In the genomic region with DNA sequence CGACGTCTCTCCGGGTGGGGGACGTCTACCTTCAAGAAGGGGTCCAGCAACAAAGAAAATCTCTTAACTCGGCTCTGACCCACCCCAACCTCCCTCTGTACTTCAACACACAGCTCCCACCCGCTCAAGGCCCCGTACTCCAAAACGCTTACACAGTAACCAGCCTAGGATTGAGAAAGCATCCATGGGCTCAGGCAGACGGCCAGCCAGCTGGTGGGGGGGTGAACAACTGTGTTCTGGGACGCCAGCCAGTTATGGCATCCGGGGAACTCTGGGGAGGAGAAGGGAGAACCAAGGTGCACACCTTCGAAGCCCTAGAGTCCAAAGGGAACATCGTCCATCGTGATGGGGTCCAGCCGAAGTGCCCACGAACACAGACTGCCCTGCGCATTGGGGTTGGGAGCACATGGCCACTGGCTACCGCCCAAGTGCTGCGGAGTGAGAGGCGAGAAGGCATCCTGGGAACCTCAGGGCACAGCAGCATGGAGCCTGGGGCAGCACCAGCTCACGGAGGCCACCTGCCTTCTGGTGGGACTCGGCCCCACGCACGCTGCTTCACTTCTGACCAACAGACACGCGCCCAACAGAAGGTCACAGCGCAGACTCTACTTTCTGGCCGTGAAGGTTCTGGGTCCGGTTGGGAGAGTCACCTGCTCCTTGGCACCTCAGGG, we compare ENCODE assay signal across 1 cellular context.
TF ChIP-seq lines count a peak whose summit lies in the region.

No MANE protein-coding gene starts in this region.

TF ChIP-seq in HepG2, 621 proteins besides CTCF, POLR2A, EP300 and RAD21 (continued from another document and continues in another):
- TF ChIP-seq ZNF639 (CRISPR knock-in tag; conservative IDR thresholded peaks at IDR 0.05) (peak; percentile 41; the same call in 1 of the 2 replicates), ZNF367 (CRISPR knock-in tag; IDR thresholded peaks at IDR 0.05; ENCODE audit: borderline replicate concordance) (no peak), ZNF512 (CRISPR knock-in tag; IDR thresholded peaks at IDR 0.05) (no peak), CENPBD1 (CRISPR knock-in tag; IDR thresholded peaks at IDR 0.05; ENCODE audit: borderline replicate concordance, low read depth) (no peak), TP53 (CRISPR knock-in tag; conservative IDR thresholded peaks at IDR 0.05) (0 out of 2 replicates have a peak, but pooled peaks have one; percentile 1), ATAD3A (CRISPR knock-in tag; IDR thresholded peaks at IDR 0.05) (no peak), ZFP41 (CRISPR knock-in tag; IDR thresholded peaks at IDR 0.05; ENCODE audit: borderline replicate concordance) (no peak), AGO2 (optimal IDR thresholded peaks at IDR 0.05; ENCODE audit: low read depth, low read length) (peak; percentile 98), SYNCRIP (IDR thresholded peaks at IDR 0.05; ENCODE audit: insufficient read depth, low read depth, low read length) (no peak), ZNF768 (CRISPR knock-in tag; IDR thresholded peaks at IDR 0.05) (0 out of 2 replicates have a peak, but pooled peaks have one; percentile 36), ZBTB44 (CRISPR knock-in tag; IDR thresholded peaks at IDR 0.05) (no peak), MIER2 (CRISPR knock-in tag; IDR thresholded peaks at IDR 0.05) (no peak), ZNF143 (CRISPR knock-in tag; IDR thresholded peaks at IDR 0.05) (peak; percentile 48), KLF9 (CRISPR knock-in tag; IDR thresholded peaks at IDR 0.05; ENCODE audit: low read depth) (no peak; the same call in 1 of the 2 replicates), DPF2 (CRISPR knock-in tag; IDR thresholded peaks at IDR 0.05; ENCODE audit: borderline replicate concordance, low read depth) (peak; percentile 21; the same call in 1 of the 2 replicates), SNAI1 (CRISPR knock-in tag; IDR thresholded peaks at IDR 0.05; ENCODE audit: borderline replicate concordance) (no peak; the same call in 1 of the 2 replicates), ZNF652 (CRISPR knock-in tag; IDR thresholded peaks at IDR 0.05; ENCODE audit: borderline replicate concordance, low read depth) (0 out of 2 replicates have a peak, but pooled peaks have one; percentile 8), BHLHE40 (IDR thresholded peaks at IDR 0.05; ENCODE audit: low read length) (no peak), ZBTB46 (CRISPR knock-in tag; IDR thresholded peaks at IDR 0.05; ENCODE audit: borderline replicate concordance) (no peak), HCFC1 (IDR thresholded peaks at IDR 0.05; ENCODE audit: low read depth, low read length) (no peak), CENPT (CRISPR knock-in tag; IDR thresholded peaks at IDR 0.05; ENCODE audit: low read depth) (peak; percentile 24; the same call in 1 of the 2 replicates), PITX1 (CRISPR knock-in tag; IDR thresholded peaks at IDR 0.05) (0 out of 2 replicates have a peak, but pooled peaks have one; percentile 41), ZNF570 (CRISPR knock-in tag; IDR thresholded peaks at IDR 0.05; ENCODE audit: borderline replicate concordance) (no peak), RCOR2 (CRISPR knock-in tag; IDR thresholded peaks at IDR 0.05) (no peak), ZNF782 (CRISPR knock-in tag; IDR thresholded peaks at IDR 0.05; ENCODE audit: borderline replicate concordance) (peak; percentile 76; the same call in 1 of the 2 replicates), RBAK (CRISPR knock-in tag; IDR thresholded peaks at IDR 0.05) (no peak), ZNF501 (CRISPR knock-in tag; IDR thresholded peaks at IDR 0.05) (no peak; the same call in 1 of the 2 replicates), JARID2 (CRISPR knock-in tag; IDR thresholded peaks at IDR 0.05; ENCODE audit: insufficient replicate concordance) (no peak), CHD2 (IDR thresholded peaks at IDR 0.05; ENCODE audit: low read depth, low read length) (no peak; the same call in 1 of the 2 replicates), ZNF878 (CRISPR knock-in tag; IDR thresholded peaks at IDR 0.05) (0 out of 2 replicates have a peak, but pooled peaks have one; percentile 26), ZNF598 (CRISPR knock-in tag; IDR thresholded peaks at IDR 0.05; ENCODE audit: borderline replicate concordance) (no peak), DBP (CRISPR knock-in tag; IDR thresholded peaks at IDR 0.05; ENCODE audit: not compliant biosample characterization) (no peak), ZNF761 (CRISPR knock-in tag; conservative IDR thresholded peaks at IDR 0.05) (no peak), BRD4 (CRISPR knock-in tag; IDR thresholded peaks at IDR 0.05) (no peak), MTF1 (CRISPR knock-in tag; IDR thresholded peaks at IDR 0.05) (no peak), ZNF720 (CRISPR knock-in tag; IDR thresholded peaks at IDR 0.05) (no peak), ZNF746 (CRISPR knock-in tag; IDR thresholded peaks at IDR 0.05) (no peak), BCL6 (CRISPR knock-in tag; IDR thresholded peaks at IDR 0.05) (no peak; the same call in 1 of the 2 replicates), ZNF749 (CRISPR knock-in tag; IDR thresholded peaks at IDR 0.05; ENCODE audit: borderline replicate concordance) (peak; percentile 24; the same call in 1 of the 2 replicates), ZNF160 (CRISPR knock-in tag; IDR thresholded peaks at IDR 0.05) (no peak)
- TF ChIP-seq, protein P1, sequence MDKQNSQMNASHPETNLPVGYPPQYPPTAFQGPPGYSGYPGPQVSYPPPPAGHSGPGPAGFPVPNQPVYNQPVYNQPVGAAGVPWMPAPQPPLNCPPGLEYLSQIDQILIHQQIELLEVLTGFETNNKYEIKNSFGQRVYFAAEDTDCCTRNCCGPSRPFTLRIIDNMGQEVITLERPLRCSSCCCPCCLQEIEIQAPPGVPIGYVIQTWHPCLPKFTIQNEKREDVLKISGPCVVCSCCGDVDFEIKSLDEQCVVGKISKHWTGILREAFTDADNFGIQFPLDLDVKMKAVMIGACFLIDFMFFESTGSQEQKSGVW (CRISPR knock-in tag; IDR thresholded peaks at IDR 0.05; ENCODE audit: borderline replicate concordance): no peak
- TF ChIP-seq, protein P2, sequence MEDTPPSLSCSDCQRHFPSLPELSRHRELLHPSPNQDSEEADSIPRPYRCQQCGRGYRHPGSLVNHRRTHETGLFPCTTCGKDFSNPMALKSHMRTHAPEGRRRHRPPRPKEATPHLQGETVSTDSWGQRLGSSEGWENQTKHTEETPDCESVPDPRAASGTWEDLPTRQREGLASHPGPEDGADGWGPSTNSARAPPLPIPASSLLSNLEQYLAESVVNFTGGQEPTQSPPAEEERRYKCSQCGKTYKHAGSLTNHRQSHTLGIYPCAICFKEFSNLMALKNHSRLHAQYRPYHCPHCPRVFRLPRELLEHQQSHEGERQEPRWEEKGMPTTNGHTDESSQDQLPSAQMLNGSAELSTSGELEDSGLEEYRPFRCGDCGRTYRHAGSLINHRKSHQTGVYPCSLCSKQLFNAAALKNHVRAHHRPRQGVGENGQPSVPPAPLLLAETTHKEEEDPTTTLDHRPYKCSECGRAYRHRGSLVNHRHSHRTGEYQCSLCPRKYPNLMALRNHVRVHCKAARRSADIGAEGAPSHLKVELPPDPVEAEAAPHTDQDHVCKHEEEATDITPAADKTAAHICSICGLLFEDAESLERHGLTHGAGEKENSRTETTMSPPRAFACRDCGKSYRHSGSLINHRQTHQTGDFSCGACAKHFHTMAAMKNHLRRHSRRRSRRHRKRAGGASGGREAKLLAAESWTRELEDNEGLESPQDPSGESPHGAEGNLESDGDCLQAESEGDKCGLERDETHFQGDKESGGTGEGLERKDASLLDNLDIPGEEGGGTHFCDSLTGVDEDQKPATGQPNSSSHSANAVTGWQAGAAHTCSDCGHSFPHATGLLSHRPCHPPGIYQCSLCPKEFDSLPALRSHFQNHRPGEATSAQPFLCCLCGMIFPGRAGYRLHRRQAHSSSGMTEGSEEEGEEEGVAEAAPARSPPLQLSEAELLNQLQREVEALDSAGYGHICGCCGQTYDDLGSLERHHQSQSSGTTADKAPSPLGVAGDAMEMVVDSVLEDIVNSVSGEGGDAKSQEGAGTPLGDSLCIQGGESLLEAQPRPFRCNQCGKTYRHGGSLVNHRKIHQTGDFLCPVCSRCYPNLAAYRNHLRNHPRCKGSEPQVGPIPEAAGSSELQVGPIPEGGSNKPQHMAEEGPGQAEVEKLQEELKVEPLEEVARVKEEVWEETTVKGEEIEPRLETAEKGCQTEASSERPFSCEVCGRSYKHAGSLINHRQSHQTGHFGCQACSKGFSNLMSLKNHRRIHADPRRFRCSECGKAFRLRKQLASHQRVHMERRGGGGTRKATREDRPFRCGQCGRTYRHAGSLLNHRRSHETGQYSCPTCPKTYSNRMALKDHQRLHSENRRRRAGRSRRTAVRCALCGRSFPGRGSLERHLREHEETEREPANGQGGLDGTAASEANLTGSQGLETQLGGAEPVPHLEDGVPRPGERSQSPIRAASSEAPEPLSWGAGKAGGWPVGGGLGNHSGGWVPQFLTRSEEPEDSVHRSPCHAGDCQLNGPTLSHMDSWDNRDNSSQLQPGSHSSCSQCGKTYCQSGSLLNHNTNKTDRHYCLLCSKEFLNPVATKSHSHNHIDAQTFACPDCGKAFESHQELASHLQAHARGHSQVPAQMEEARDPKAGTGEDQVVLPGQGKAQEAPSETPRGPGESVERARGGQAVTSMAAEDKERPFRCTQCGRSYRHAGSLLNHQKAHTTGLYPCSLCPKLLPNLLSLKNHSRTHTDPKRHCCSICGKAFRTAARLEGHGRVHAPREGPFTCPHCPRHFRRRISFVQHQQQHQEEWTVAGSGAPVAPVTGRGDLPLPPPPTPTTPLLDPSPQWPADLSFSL (CRISPR knock-in tag; IDR thresholded peaks at IDR 0.05): no peak
- TF ChIP-seq, protein P3, sequence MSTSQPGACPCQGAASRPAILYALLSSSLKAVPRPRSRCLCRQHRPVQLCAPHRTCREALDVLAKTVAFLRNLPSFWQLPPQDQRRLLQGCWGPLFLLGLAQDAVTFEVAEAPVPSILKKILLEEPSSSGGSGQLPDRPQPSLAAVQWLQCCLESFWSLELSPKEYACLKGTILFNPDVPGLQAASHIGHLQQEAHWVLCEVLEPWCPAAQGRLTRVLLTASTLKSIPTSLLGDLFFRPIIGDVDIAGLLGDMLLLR (CRISPR knock-in tag; IDR thresholded peaks at IDR 0.05): peak; percentile 73
- TF ChIP-seq, protein P4, sequence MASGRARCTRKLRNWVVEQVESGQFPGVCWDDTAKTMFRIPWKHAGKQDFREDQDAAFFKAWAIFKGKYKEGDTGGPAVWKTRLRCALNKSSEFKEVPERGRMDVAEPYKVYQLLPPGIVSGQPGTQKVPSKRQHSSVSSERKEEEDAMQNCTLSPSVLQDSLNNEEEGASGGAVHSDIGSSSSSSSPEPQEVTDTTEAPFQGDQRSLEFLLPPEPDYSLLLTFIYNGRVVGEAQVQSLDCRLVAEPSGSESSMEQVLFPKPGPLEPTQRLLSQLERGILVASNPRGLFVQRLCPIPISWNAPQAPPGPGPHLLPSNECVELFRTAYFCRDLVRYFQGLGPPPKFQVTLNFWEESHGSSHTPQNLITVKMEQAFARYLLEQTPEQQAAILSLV (CRISPR knock-in tag; IDR thresholded peaks at IDR 0.05; ENCODE audit: borderline replicate concordance): peak; percentile 69; the same call in 1 of the 2 replicates
